In genomic region chr3:114307841-114308228, GRCh38 we compare ENCODE assay signal across 22 cellular contexts. TPM values are rescaled to one million over a fixed set of nuclear protein-coding genes. Genes with fewer than 3 reads are reported as not detected.
A peak's percentile ranks its signal among the peaks of the same experiment; 100 is the strongest.
DNase-seq lines count a peak whose midpoint lies in the region; ATAC-seq and TF ChIP-seq lines count a peak whose summit lies in the region.
"Had no signal": no experiment of that assay in that cellular context is flagged by ENCODE, and none has a peak within 500 bp of the region (broad histone marks: within the 10 kb centered on the region; RNA-seq: fewer than 3 reads in every experiment).

No MANE protein-coding gene starts in this region.

- intact Hi-C loops in CD4-positive, alpha-beta T cell (cut with DNase I, micrococcal nuclease) = no loop called here

- no peak for ATAC-seq in CD4-positive, alpha-beta T cell (ENCODE audit: poor library complexity)
- ATAC-seq in GM21526 (IDR thresholded peaks at IDR 0.05; ENCODE audit: low FRiP score, unreplicated experiment) = no peak
- no peak for ATAC-seq in WTC11

- CTCF ChIA-PET in CD4-positive, alpha-beta T cell (lab: Charles Lee) = interaction anchor here (1.2 to 2.2 kb wide), 4 partner anchors 16 to 1477 kb away, joined by 4 to 8 read pairs (median 4); no protein-coding TSS in a partner anchor
- CTCF ChIA-PET in WTC11 (lab: Charles Lee) = interaction anchor here (0.6 to 1.3 kb wide), 5 partner anchors 9 to 1436 kb away, joined by 3 to 6 read pairs (median 4); no protein-coding TSS in a partner anchor

- peaks cover 32% of the 10 kb centered on the region for H3K4me1 Mint-ChIP-seq in CD4-positive, alpha-beta T cell (ENCODE audit: low read depth)
- H3K4me1 Mint-ChIP-seq in T-helper 2 cell treated with Interferon-gamma antibody and Interleukin-4, amounts not matched to agents 5 μg/mL and 100 μg/mL, for 36 hours (ENCODE audit: low read depth) = peaks cover 21% of the 10 kb centered on the region
- H3K4me1 Mint-ChIP-seq in immature natural killer cell (peaks cover 43 to 56% of the 10 kb centered on the region in 2 donors), WTC11 (no peaks in the 10 kb centered on the region)
- H3K4me1 Mint-ChIP-seq: H9, neural crest cell had no signal

- TF ChIP-seq CTCF in CD4-positive, alpha-beta T cell (IDR thresholded peaks at IDR 0.05) = no peak
- TF ChIP-seq CTCF in GM12865 (IDR thresholded peaks at IDR 0.05; ENCODE audit: insufficient read depth, low read depth, low read length, missing control alignments) (no peak), WTC11 (IDR thresholded peaks at IDR 0.05) (no peak)

- H3K27me3 ChIP-seq in CD4-positive, alpha-beta T cell (ENCODE audit: control insufficient read depth, insufficient read depth, low read length) = no peaks in the 10 kb centered on the region
- H3K27me3 ChIP-seq: BE2C, colonic mucosa, transverse colon had no signal

- peak overlapping the region; percentile 58 for H3K4me3 Mint-ChIP-seq in CD4-positive, alpha-beta T cell
- no peak overlapping the region for H3K4me3 Mint-ChIP-seq in T-helper 2 cell treated with Interferon-gamma antibody and Interleukin-4, amounts not matched to agents 5 μg/mL and 100 μg/mL, for 36 hours
- peak overlapping the region; percentile 49 to 78 (median 71) for H3K4me3 Mint-ChIP-seq in immature natural killer cell
- no peak overlapping the region for H3K4me3 Mint-ChIP-seq in WTC11
- H3K4me3 Mint-ChIP-seq: H9, neural crest cell had no signal

- POLR2A ChIA-PET in CD4-positive, alpha-beta T cell (lab: Charles Lee) = interaction anchor here (0.7 to 2.8 kb wide), 10 partner anchors 9 to 839 kb away, joined by 3 to 24 read pairs (median 4); partner anchors contain the start of genes TIGIT and ZBTB20
- POLR2A ChIA-PET in WTC11 (lab: Charles Lee) = no interaction called here

- peak overlapping the region; percentile 39 for H3K4me3 ChIP-seq in GM12865 (ENCODE audit: low read depth, low read length)
- H3K4me3 ChIP-seq: colonic mucosa, transverse colon had no signal

- DNase-seq in CD4-positive, alpha-beta T cell = no peak
- DNase-seq in GM12865 (ENCODE audit: low read depth) = peak; percentile 42
- no peak for DNase-seq in T-helper 2 cell treated with Interferon-gamma antibody and Interleukin-4, amounts not matched to agents 5 μg/mL and 100 μg/mL, for 36 hours (ENCODE audit: low spot score)
- no peak for DNase-seq in immature natural killer cell
- no peak for DNase-seq in HK-2 (ENCODE audit: unreplicated experiment)
- DNase-seq in WTC11 (ENCODE audit: low spot score) = no peak
- DNase-seq: activated CD4-positive, alpha-beta T cell treated with anti-CD3 and anti-CD28 coated beads for 4 hours; activated effector memory CD4-positive, alpha-beta T cell treated with Interleukin-2 at 50 U/mL for 16 hours; BE2C; colonic mucosa; GF-D8; H9; mesenchymal stem cell; NCI-H1436; NCI-H345; Right ventricle myocardium superior; stimulated activated CD4-positive, alpha-beta T cell treated with anti-CD3 and anti-CD28 coated beads, Interleukin-12 subunit alpha, Interleukin-12 subunit beta, amount 100 ng/mL, for 4 hours; transverse colon had no signal

- no peaks in the 10 kb centered on the region for H3K36me3 Mint-ChIP-seq in CD4-positive, alpha-beta T cell (ENCODE audit: low read depth)
- no peaks in the 10 kb centered on the region for H3K36me3 Mint-ChIP-seq in T-helper 2 cell treated with Interferon-gamma antibody and Interleukin-4, amounts not matched to agents 5 μg/mL and 100 μg/mL, for 36 hours (ENCODE audit: low read depth)
- H3K36me3 Mint-ChIP-seq in immature natural killer cell = peaks cover 35 to 50% (median 42%) of the 10 kb centered on the region in 3 donors
- no peaks in the 10 kb centered on the region for H3K36me3 Mint-ChIP-seq in WTC11

- H3K27me3 Mint-ChIP-seq in CD4-positive, alpha-beta T cell = no peaks in the 10 kb centered on the region
- H3K27me3 Mint-ChIP-seq in T-helper 2 cell treated with Interferon-gamma antibody and Interleukin-4, amounts not matched to agents 5 μg/mL and 100 μg/mL, for 36 hours (ENCODE audit: low read depth) = no peaks in the 10 kb centered on the region
- H3K27me3 Mint-ChIP-seq in immature natural killer cell (ENCODE audit: low read depth in 3 of 3) (no peaks in the 10 kb centered on the region), WTC11 (ENCODE audit: low read depth) (no peaks in the 10 kb centered on the region; the same call in 1 of the 2 replicates)

- no peaks in the 10 kb centered on the region for H3K9me3 Mint-ChIP-seq in CD4-positive, alpha-beta T cell
- H3K9me3 Mint-ChIP-seq in T-helper 2 cell treated with Interferon-gamma antibody and Interleukin-4, amounts not matched to agents 5 μg/mL and 100 μg/mL, for 36 hours = no peaks in the 10 kb centered on the region
- H3K9me3 Mint-ChIP-seq in immature natural killer cell = no peaks in the 10 kb centered on the region
- no peaks in the 10 kb centered on the region; the same call in 1 of the 2 replicates for H3K9me3 Mint-ChIP-seq in WTC11
- H3K9me3 Mint-ChIP-seq: H9, neural crest cell had no signal

- no peaks in the 10 kb centered on the region for H3K9me3 ChIP-seq in CD4-positive, alpha-beta T cell (ENCODE audit: control insufficient read depth, low read length)
- H3K9me3 ChIP-seq: BE2C, colonic mucosa, transverse colon had no signal

- H3K27ac ChIP-seq in CD4-positive, alpha-beta T cell (ENCODE audit: low read depth, low read length) = peak overlapping the region; percentile 51
- H3K27ac ChIP-seq: colonic mucosa had no signal

- peak overlapping the region; percentile 75 for H3K27ac Mint-ChIP-seq in CD4-positive, alpha-beta T cell
- H3K27ac Mint-ChIP-seq in T-helper 2 cell treated with Interferon-gamma antibody and Interleukin-4, amounts not matched to agents 5 μg/mL and 100 μg/mL, for 36 hours = peak overlapping the region; percentile 76
- H3K27ac Mint-ChIP-seq in immature natural killer cell (peak overlapping the region; percentile 90 to 98 (median 95)), WTC11 (no peak overlapping the region)
- H3K27ac Mint-ChIP-seq: H9 had no signal

TF ChIP-seq in WTC11, 78 proteins besides CTCF, POLR2A, EP300 and RAD21 (continues in another document):
- TF ChIP-seq, protein P1, sequence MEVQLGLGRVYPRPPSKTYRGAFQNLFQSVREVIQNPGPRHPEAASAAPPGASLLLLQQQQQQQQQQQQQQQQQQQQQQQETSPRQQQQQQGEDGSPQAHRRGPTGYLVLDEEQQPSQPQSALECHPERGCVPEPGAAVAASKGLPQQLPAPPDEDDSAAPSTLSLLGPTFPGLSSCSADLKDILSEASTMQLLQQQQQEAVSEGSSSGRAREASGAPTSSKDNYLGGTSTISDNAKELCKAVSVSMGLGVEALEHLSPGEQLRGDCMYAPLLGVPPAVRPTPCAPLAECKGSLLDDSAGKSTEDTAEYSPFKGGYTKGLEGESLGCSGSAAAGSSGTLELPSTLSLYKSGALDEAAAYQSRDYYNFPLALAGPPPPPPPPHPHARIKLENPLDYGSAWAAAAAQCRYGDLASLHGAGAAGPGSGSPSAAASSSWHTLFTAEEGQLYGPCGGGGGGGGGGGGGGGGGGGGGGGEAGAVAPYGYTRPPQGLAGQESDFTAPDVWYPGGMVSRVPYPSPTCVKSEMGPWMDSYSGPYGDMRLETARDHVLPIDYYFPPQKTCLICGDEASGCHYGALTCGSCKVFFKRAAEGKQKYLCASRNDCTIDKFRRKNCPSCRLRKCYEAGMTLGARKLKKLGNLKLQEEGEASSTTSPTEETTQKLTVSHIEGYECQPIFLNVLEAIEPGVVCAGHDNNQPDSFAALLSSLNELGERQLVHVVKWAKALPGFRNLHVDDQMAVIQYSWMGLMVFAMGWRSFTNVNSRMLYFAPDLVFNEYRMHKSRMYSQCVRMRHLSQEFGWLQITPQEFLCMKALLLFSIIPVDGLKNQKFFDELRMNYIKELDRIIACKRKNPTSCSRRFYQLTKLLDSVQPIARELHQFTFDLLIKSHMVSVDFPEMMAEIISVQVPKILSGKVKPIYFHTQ (CRISPR knock-in tag; IDR thresholded peaks at IDR 0.05) = no peak
- TF ChIP-seq, protein P2, sequence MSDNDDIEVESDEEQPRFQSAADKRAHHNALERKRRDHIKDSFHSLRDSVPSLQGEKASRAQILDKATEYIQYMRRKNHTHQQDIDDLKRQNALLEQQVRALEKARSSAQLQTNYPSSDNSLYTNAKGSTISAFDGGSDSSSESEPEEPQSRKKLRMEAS (CRISPR knock-in tag; IDR thresholded peaks at IDR 0.05) = no peak
- TF ChIP-seq FOXP4 (CRISPR knock-in tag; IDR thresholded peaks at IDR 0.05) = no peak

RNA-seq across cellular contexts. Expression of gene TIGIT, which starts 14.0 kb away (rescaled TPM):
- 1 to 10 TPM; 3.5 to 4.2 TPM for total RNA-seq in CD4-positive, alpha-beta T cell
- 10 to 100 TPM; 58.7 to 89.9 (median 87.3) TPM for polyA plus RNA-seq in immature natural killer cell
- 0.04 to 0.07 TPM (median 0.05 TPM) in 3 replicates for total RNA-seq in WTC11 (2021)
- total RNA-seq: H9, HT-29, kidney epithelial cell, neural crest cell, Right ventricle myocardium superior had no signal

Comparison
In these comparisons a context has a peak if more than half of its experiments do, and no peak if none do; other contexts are left out.
1. H3K4me3 Mint-ChIP-seq: peak in CD4-positive, alpha-beta T cell (single experiment) and immature natural killer cell (5 of 5); none in T-helper 2 cell treated with Interferon-gamma antibody and Interleukin-4, amounts not matched to agents 5 μg/mL and 100 μg/mL, for 36 hours (single experiment) and WTC11 (single experiment).